Comparison of ENCODE assay signal across 12 cellular contexts in the genomic region with DNA sequence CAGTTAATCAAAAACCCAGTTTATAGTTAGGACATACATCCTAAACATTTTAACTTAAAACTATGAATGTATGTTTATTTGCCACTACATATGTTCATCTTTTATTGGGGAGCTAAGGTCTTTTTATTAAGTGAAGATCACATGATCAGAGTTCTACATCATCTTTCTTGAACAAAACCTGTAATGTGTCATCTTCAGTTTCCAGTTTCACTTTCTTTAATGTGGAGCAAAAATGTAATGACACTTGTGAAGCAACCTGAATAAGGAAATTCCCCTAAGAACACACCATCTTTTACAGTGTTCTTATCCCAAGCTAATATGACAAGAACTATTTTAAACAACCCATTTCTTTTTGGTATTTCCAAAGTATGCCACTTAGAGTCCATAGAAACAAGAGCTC.
DNase-seq lines count a peak whose midpoint lies in the region; ATAC-seq and TF ChIP-seq lines count a peak whose summit lies in the region.
"Had no signal": no experiment of that assay in that cellular context is flagged by ENCODE, and none has a peak within 500 bp of the region (broad histone marks: within the 10 kb centered on the region; RNA-seq: fewer than 3 reads in every experiment).

No MANE protein-coding gene starts in this region.

- no peak for TF ChIP-seq POLR2A in sigmoid colon (IDR thresholded peaks at IDR 0.05)

- H3K9me3 ChIP-seq in effector memory CD4-positive, alpha-beta T cell (ENCODE audit: control insufficient read depth, low read length), result no peaks in the 10 kb centered on the region
- H3K9me3 ChIP-seq in sigmoid colon, result no peaks in the 10 kb centered on the region
- H3K9me3 ChIP-seq: ascending aorta had no signal

- no peak overlapping the region for H3K4me3 ChIP-seq in effector memory CD4-positive, alpha-beta T cell (ENCODE audit: insufficient read depth, low read depth, low read length, poor library complexity, severe bottlenecking)
- no peak overlapping the region for H3K4me3 ChIP-seq in sigmoid colon
- H3K4me3 ChIP-seq: ascending aorta had no signal

- H3K4me3 Mint-ChIP-seq in nephron progenitor cell, result no peak overlapping the region

- no peaks in the 10 kb centered on the region for H3K36me3 Mint-ChIP-seq in nephron progenitor cell (ENCODE audit: low read depth)

- peaks cover 22% of the 10 kb centered on the region for H3K4me1 Mint-ChIP-seq in nephron progenitor cell

- H3K27me3 ChIP-seq in effector memory CD4-positive, alpha-beta T cell (replicated peaks; ENCODE audit: control insufficient read depth, insufficient read depth, low read length, poor library complexity, severe bottlenecking), result no peaks in the 10 kb centered on the region
- no peaks in the 10 kb centered on the region for H3K27me3 ChIP-seq in sigmoid colon
- H3K27me3 ChIP-seq: ascending aorta had no signal

- TF ChIP-seq CTCF in nephron progenitor cell (IDR thresholded peaks at IDR 0.05), result no peak
- no peak for TF ChIP-seq CTCF in sigmoid colon (IDR thresholded peaks at IDR 0.05)

- intact Hi-C loops in sigmoid colon (cut with DNase I), result no loop called here

- ATAC-seq in GM18907 (IDR thresholded peaks at IDR 0.05; ENCODE audit: unreplicated experiment) (peak; percentile 95), GM21717 (IDR thresholded peaks at IDR 0.05; ENCODE audit: unreplicated experiment) (peak; percentile 90), HG03159 (IDR thresholded peaks at IDR 0.05; ENCODE audit: unreplicated experiment) (peak; percentile 93)
- ATAC-seq: HCT116 had no signal

- H3K27ac ChIP-seq in effector memory CD4-positive, alpha-beta T cell (ENCODE audit: insufficient read depth, low read length, poor library complexity, severe bottlenecking), result no peak overlapping the region
- no peak overlapping the region for H3K27ac ChIP-seq in sigmoid colon
- H3K27ac ChIP-seq: ascending aorta, parathyroid adenoma had no signal

- no peaks in the 10 kb centered on the region for H3K4me1 ChIP-seq in effector memory CD4-positive, alpha-beta T cell (ENCODE audit: control insufficient read depth, insufficient read depth, low read length, poor library complexity, severe bottlenecking)
- H3K4me1 ChIP-seq in sigmoid colon, result no peaks in the 10 kb centered on the region
- H3K4me1 ChIP-seq: ascending aorta, parathyroid adenoma had no signal

- H3K27ac Mint-ChIP-seq in nephron progenitor cell, result no peak overlapping the region

- DNase-seq in iris pigment epithelial cell (ENCODE audit: low read depth) (peak; percentile 30), nephron progenitor cell (no peak), sigmoid colon (no peak)
- no peak for DNase-seq in effector memory CD4-positive, alpha-beta T cell
- DNase-seq: kidney, SHP77 treated with DMSO at 0.1 percent for 48 hours had no signal

- no peaks in the 10 kb centered on the region for H3K36me3 ChIP-seq in effector memory CD4-positive, alpha-beta T cell (ENCODE audit: control insufficient read depth, insufficient read depth, low read length)
- no peaks in the 10 kb centered on the region for H3K36me3 ChIP-seq in sigmoid colon
- H3K36me3 ChIP-seq: ascending aorta had no signal

- no peak for TF ChIP-seq EP300 in sigmoid colon (IDR thresholded peaks at IDR 0.05)

- H3K27me3 Mint-ChIP-seq in nephron progenitor cell (ENCODE audit: low read depth, poor library complexity), result peaks cover 5% of the 10 kb centered on the region

- H3K9me3 Mint-ChIP-seq in nephron progenitor cell, result peaks cover 5% of the 10 kb centered on the region
